Comparison of ENCODE assay signal across 8 cellular contexts in genomic region chr7:144195212-144195872, GRCh38. TPM values are rescaled to one million over a fixed set of nuclear protein-coding genes. Genes with fewer than 3 reads are reported as not detected.
DNase-seq lines count a peak whose midpoint lies in the region; ATAC-seq and TF ChIP-seq lines count a peak whose summit lies in the region.
"Not testable (repeated sequence)": the region's sequence is repeated elsewhere in the genome, so short reads cannot be mapped to it uniquely, and the experiment has no call there.

ARHGEF35 (minus strand) TSS chr7:144195833; CDS start chr7:144188383, 7,450 bp downstream.

- not testable (repeated sequence) for H3K18ac ChIP-seq in IMR-90 (ENCODE audit: low read depth, low read length)

- not testable (repeated sequence) for TF ChIP-seq EP300 in gastroesophageal sphincter (IDR thresholded peaks at IDR 0.05); upper lobe of left lung (IDR thresholded peaks at IDR 0.05)

- intact Hi-C loops in IMR-90 (cut with micrococcal nuclease); activated T-helper 1 cell treated with anti-CD3 and anti-CD28 coated beads, Interleukin-12 subunit alpha, Interleukin-12 subunit beta, Interleukin-2, Interleukin-4 antibody, amounts not matched to agents 30 ng/mL and 10 ng/mL and 1 ng/mL, durations not matched to agents 14 hours and 24 hours and 36 hours (cut with micrococcal nuclease): not testable (repeated sequence)

- TF ChIP-seq POLR2A in IMR-90 (IDR thresholded peaks at IDR 0.05; ENCODE audit: low read depth, low read length); gastroesophageal sphincter (IDR thresholded peaks at IDR 0.05); upper lobe of left lung (IDR thresholded peaks at IDR 0.05): not testable (repeated sequence)

- dilution Hi-C loops in IMR-90 (cut with HindIII; ENCODE audit: low sequenced_read_pairs, unreplicated experiment): not testable (repeated sequence)

- not testable (repeated sequence) for H2AK5ac ChIP-seq in IMR-90 (ENCODE audit: low read depth, low read length)

- not testable (repeated sequence) for H3K27me3 ChIP-seq in IMR-90 (ENCODE audit: control insufficient read depth, insufficient read depth, low read length); gastroesophageal sphincter; upper lobe of left lung

- not testable (repeated sequence) for H2BK5ac ChIP-seq in IMR-90 (ENCODE audit: low read depth, low read length, poor library complexity, severe bottlenecking)

- not testable (repeated sequence) for TF ChIP-seq RAD21 in IMR-90 (IDR thresholded peaks at IDR 0.05; ENCODE audit: low read length)

- not testable (repeated sequence) for H4K8ac ChIP-seq in IMR-90 (ENCODE audit: low read depth in 2 of 2, low read length in 2 of 2)

- H2AFZ ChIP-seq in IMR-90 (replicated peaks; ENCODE audit: low read length, poor library complexity): not testable (repeated sequence)

- H3K36me3 Mint-ChIP-seq in activated T-helper 1 cell treated with anti-CD3 and anti-CD28 coated beads, Interleukin-12 subunit alpha, Interleukin-12 subunit beta, Interleukin-2, Interleukin-4 antibody, amounts not matched to agents 30 ng/mL and 10 ng/mL and 1 ng/mL, durations not matched to agents 14 hours and 24 hours and 36 hours (ENCODE audit: low read depth); naive thymus-derived CD8-positive, alpha-beta T cell: not testable (repeated sequence)

- not testable (repeated sequence) for H3K79me1 ChIP-seq in IMR-90 (ENCODE audit: low read depth in 1 of 2, low read length in 2 of 2)

- not testable (repeated sequence) for H2BK15ac ChIP-seq in IMR-90 (ENCODE audit: low read depth, low read length)

- H3K4me3 Mint-ChIP-seq in activated T-helper 1 cell treated with anti-CD3 and anti-CD28 coated beads, Interleukin-12 subunit alpha, Interleukin-12 subunit beta, Interleukin-2, Interleukin-4 antibody, amounts not matched to agents 30 ng/mL and 10 ng/mL and 1 ng/mL, durations not matched to agents 14 hours and 24 hours and 36 hours: peak within 1 kb of the TSS; percentile 73
- H3K4me3 Mint-ChIP-seq in naive thymus-derived CD8-positive, alpha-beta T cell: peak within 1 kb of the TSS in 8 of 10 donors; percentile 47 to 87 (median 56)

- H3K27ac Mint-ChIP-seq in activated T-helper 1 cell treated with anti-CD3 and anti-CD28 coated beads, Interleukin-12 subunit alpha, Interleukin-12 subunit beta, Interleukin-2, Interleukin-4 antibody, amounts not matched to agents 30 ng/mL and 10 ng/mL and 1 ng/mL, durations not matched to agents 14 hours and 24 hours and 36 hours: not testable (repeated sequence)
- H3K27ac Mint-ChIP-seq in naive thymus-derived CD8-positive, alpha-beta T cell: peak within 1 kb of the TSS in 6 of 10 donors; percentile 13 to 83 (median 50)

- not testable (repeated sequence) for TF ChIP-seq CTCF in IMR-90 (conservative IDR thresholded peaks at IDR 0.05; ENCODE audit: low read depth, low read length); gastroesophageal sphincter (IDR thresholded peaks at IDR 0.05); upper lobe of left lung (IDR thresholded peaks at IDR 0.05)

- H3K4me1 ChIP-seq in IMR-90 (ENCODE audit: control insufficient read depth, insufficient read depth, low read length); gastroesophageal sphincter; upper lobe of left lung: not testable (repeated sequence)

- not testable (repeated sequence) for H4K5ac ChIP-seq in IMR-90 (ENCODE audit: low read depth, low read length)

- H3K36me3 ChIP-seq in IMR-90 (ENCODE audit: control insufficient read depth, insufficient read depth, low read length); gastroesophageal sphincter; upper lobe of left lung: not testable (repeated sequence)

- not testable (repeated sequence) for H2BK20ac ChIP-seq in IMR-90 (ENCODE audit: low read depth, low read length)

- not testable (repeated sequence) for H3K27me3 Mint-ChIP-seq in activated T-helper 1 cell treated with anti-CD3 and anti-CD28 coated beads, Interleukin-12 subunit alpha, Interleukin-12 subunit beta, Interleukin-2, Interleukin-4 antibody, amounts not matched to agents 30 ng/mL and 10 ng/mL and 1 ng/mL, durations not matched to agents 14 hours and 24 hours and 36 hours (ENCODE audit: insufficient read depth); naive thymus-derived CD8-positive, alpha-beta T cell

- not testable (repeated sequence) for H2BK120ac ChIP-seq in IMR-90 (ENCODE audit: low read depth, low read length)

- BruUV-seq in IMR-90 (replicated peaks; lab: Mats Ljungman, UMichigan): not testable (repeated sequence)

- H3K9ac ChIP-seq in IMR-90 (ENCODE audit: low read depth, low read length): not testable (repeated sequence)

- POLR2A ChIA-PET in IMR-90 (lab: Charles Lee; ENCODE audit: unreplicated experiment); naive thymus-derived CD8-positive, alpha-beta T cell (lab: Charles Lee): not testable (repeated sequence)

- not testable (repeated sequence) for H3K9me3 ChIP-seq in IMR-90 (ENCODE audit: control insufficient read depth, insufficient read depth, low read length); gastroesophageal sphincter; upper lobe of left lung

- not testable (repeated sequence) for H3K27ac ChIP-seq in IMR-90 (ENCODE audit: insufficient read depth, low read length); gastroesophageal sphincter; upper lobe of left lung

- not testable (repeated sequence) for H3K4me2 ChIP-seq in IMR-90 (ENCODE audit: low read depth, low read length)

- not testable (repeated sequence) for DNase-seq in IMR-90; activated T-helper 1 cell treated with anti-CD3 and anti-CD28 coated beads, Interleukin-12 subunit alpha, Interleukin-12 subunit beta, Interleukin-2, Interleukin-4 antibody, amounts not matched to agents 30 ng/mL and 10 ng/mL and 1 ng/mL, durations not matched to agents 14 hours and 24 hours and 36 hours (ENCODE audit: low spot score); upper lobe of left lung
- DNase-seq in naive thymus-derived CD8-positive, alpha-beta T cell: peak in 1 of 10 donors; percentile 0

- H3K9me3 Mint-ChIP-seq in activated T-helper 1 cell treated with anti-CD3 and anti-CD28 coated beads, Interleukin-12 subunit alpha, Interleukin-12 subunit beta, Interleukin-2, Interleukin-4 antibody, amounts not matched to agents 30 ng/mL and 10 ng/mL and 1 ng/mL, durations not matched to agents 14 hours and 24 hours and 36 hours; naive thymus-derived CD8-positive, alpha-beta T cell: not testable (repeated sequence)

- not testable (repeated sequence) for H3K4ac ChIP-seq in IMR-90 (ENCODE audit: low read depth, low read length)

- H3K4me3 ChIP-seq in IMR-90 (ENCODE audit: insufficient read depth, low read depth, low read length): not testable (repeated sequence)
- H3K4me3 ChIP-seq in gastroesophageal sphincter (peak within 1 kb of the TSS in 1 of 2 donors; percentile 43), upper lobe of left lung (peak within 1 kb of the TSS in 2 of 4 donors; percentile 30 to 44)

- not testable (repeated sequence) for H4K91ac ChIP-seq in IMR-90 (ENCODE audit: insufficient read depth, low read depth, low read length)

- not testable (repeated sequence) for H4K20me1 ChIP-seq in IMR-90 (ENCODE audit: insufficient read depth, low read length)

- not testable (repeated sequence) for H3K56ac ChIP-seq in IMR-90 (ENCODE audit: extremely low read depth, insufficient read depth, low read length)

- peak; percentile 62 for ATAC-seq in GM18870 (IDR thresholded peaks at IDR 0.05; ENCODE audit: unreplicated experiment)
- ATAC-seq in GM21576 (IDR thresholded peaks at IDR 0.05; ENCODE audit: unreplicated experiment): peak; percentile 65
- ATAC-seq in HG03025 (IDR thresholded peaks at IDR 0.05; ENCODE audit: low FRiP score, unreplicated experiment): peak; percentile 70
- ATAC-seq in IMR-90 (ENCODE audit: low read depth): peak; percentile 40
- peak; percentile 65 for ATAC-seq in gastroesophageal sphincter
- ATAC-seq in naive thymus-derived CD8-positive, alpha-beta T cell: peak; percentile 79
- peak; percentile 80 to 91 for ATAC-seq in upper lobe of left lung (ENCODE audit: low FRiP score in 2 of 2)

- not testable (repeated sequence) for H3K23ac ChIP-seq in IMR-90 (ENCODE audit: low read depth, low read length)

- not testable (repeated sequence) for H2AK9ac ChIP-seq in IMR-90 (replicated peaks; ENCODE audit: low read depth, low read length, poor library complexity)

- in situ Hi-C loops in IMR-90 (cut with MboI; ENCODE audit: low sequenced_read_pairs): loop anchor here (25.0 kb wide), 1 partner anchor 192 kb away; no protein-coding TSS in a partner anchor

- CTCF ChIA-PET in IMR-90 (lab: Yijun Ruan, JAX): not testable (repeated sequence)

- not testable (repeated sequence) for H3K9me1 ChIP-seq in IMR-90 (ENCODE audit: insufficient read depth, low read length)

- not testable (repeated sequence) for H3K14ac ChIP-seq in IMR-90 (replicated peaks; ENCODE audit: low read depth, low read length)

- not testable (repeated sequence) for H3K4me1 Mint-ChIP-seq in activated T-helper 1 cell treated with anti-CD3 and anti-CD28 coated beads, Interleukin-12 subunit alpha, Interleukin-12 subunit beta, Interleukin-2, Interleukin-4 antibody, amounts not matched to agents 30 ng/mL and 10 ng/mL and 1 ng/mL, durations not matched to agents 14 hours and 24 hours and 36 hours (ENCODE audit: low read depth); naive thymus-derived CD8-positive, alpha-beta T cell

- WGBS in IMR-90 (ENCODE audit: extremely low coverage in 2 of 2, insufficient read length in 1 of 2), 2 experiments: no CpG with 5 or more reads among the region's 51 CpGs
- WGBS in gastroesophageal sphincter (ENCODE audit: low coverage in 1 of 2), 2 donors: no CpG with 5 or more reads among the region's 51 CpGs
- no CpG with 5 or more reads among the region's 51 CpGs for WGBS in upper lobe of left lung, 2 donors

RNA-seq across cellular contexts. Expression of gene ARHGEF35, which starts in this region (rescaled TPM):
- not detected in 2 replicates for total RNA-seq in IMR-90 (2012; rRNA removed)
- polyA plus RNA-seq in IMR-90 (2012; rRNA removed): not detected in 2 replicates
- 0.02 TPM in 1 of 2 replicates, not detected in the other for polyA plus RNA-seq in IMR-90 (2012; cell fraction: cytosol; rRNA removed)
- polyA plus RNA-seq in IMR-90 (2012; cell fraction: nucleus; rRNA removed; ENCODE audit: low replicate concordance): not detected in 2 replicates
- total RNA-seq in activated T-helper 1 cell treated with anti-CD3 and anti-CD28 coated beads, Interleukin-12 subunit alpha, Interleukin-12 subunit beta, Interleukin-2, Interleukin-4 antibody, amounts not matched to agents 30 ng/mL and 10 ng/mL and 1 ng/mL, durations not matched to agents 14 hours and 24 hours and 36 hours: 2.5 and 3.4 TPM in 2 replicates
- 1 to 10 TPM in 3 of 4 donors, under 1 TPM in 1; 0.54 to 4.5 (median 2.3) TPM for total RNA-seq in gastroesophageal sphincter
- 1 to 10 TPM; 4.2 to 5.0 TPM for total RNA-seq in naive thymus-derived CD8-positive, alpha-beta T cell
- 1 to 10 TPM in 2 of 3 donors, under 1 TPM in 1; 0.87 to 2.4 (median 2.4) TPM for polyA plus RNA-seq in naive thymus-derived CD8-positive, alpha-beta T cell
- 10 to 100 TPM in 2 of 6 donors, 1 to 10 TPM in 4; 3.9 to 21.3 (median 8.3) TPM for total RNA-seq in upper lobe of left lung

Comparison
In these comparisons a context has a peak if more than half of its experiments do, and no peak if none do; other contexts are left out.
1. Peak in ATAC-seq in IMR-90; RNA of the gene not detected or under 1 TPM.